ENCODE assay signal across 1 cellular context in the genomic region with DNA sequence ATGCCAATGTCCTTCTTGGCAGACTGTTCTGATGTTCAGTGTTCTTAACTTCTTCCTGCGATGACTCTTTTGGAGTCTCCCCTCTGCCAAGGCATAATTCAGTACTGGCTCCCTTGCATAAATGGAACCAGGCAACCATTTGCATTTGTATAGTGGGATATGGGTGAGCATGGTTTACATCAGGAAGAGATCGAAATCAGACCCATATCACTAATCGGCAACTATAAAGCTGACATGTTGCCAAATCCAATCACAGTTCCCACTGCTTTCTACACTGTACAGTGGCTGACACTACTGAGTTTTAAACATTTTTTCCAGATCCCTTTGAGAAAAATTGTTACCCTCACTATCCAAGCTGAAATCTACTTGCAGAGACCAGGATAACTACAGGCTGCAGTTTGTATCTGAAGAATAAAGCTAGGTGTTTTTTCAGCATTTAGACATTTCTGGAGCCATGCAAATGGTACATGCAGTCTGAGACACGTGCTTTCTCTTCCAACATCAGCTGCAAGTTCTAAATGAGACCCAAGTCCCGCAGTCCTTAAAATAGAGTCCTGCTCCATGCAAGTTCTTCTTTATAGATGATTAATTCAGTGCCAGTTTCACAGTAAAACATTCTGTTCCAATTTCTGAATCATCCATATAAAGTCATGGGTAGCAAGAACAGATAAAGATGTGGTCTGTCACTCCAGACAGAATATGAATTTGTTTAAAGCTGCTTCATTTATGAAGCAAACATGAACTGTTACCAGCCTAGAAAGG.
TF ChIP-seq lines count a peak whose summit lies in the region.

No MANE protein-coding gene starts in this region.

TF ChIP-seq in WTC11, 78 proteins besides CTCF, POLR2A, EP300 and RAD21 (continued from another document):
- TF ChIP-seq, protein P1, sequence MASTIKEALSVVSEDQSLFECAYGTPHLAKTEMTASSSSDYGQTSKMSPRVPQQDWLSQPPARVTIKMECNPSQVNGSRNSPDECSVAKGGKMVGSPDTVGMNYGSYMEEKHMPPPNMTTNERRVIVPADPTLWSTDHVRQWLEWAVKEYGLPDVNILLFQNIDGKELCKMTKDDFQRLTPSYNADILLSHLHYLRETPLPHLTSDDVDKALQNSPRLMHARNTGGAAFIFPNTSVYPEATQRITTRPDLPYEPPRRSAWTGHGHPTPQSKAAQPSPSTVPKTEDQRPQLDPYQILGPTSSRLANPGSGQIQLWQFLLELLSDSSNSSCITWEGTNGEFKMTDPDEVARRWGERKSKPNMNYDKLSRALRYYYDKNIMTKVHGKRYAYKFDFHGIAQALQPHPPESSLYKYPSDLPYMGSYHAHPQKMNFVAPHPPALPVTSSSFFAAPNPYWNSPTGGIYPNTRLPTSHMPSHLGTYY (CRISPR knock-in tag; IDR thresholded peaks at IDR 0.05) = no peak
